ENCODE assay signal across 19 cellular contexts in the genomic region with DNA sequence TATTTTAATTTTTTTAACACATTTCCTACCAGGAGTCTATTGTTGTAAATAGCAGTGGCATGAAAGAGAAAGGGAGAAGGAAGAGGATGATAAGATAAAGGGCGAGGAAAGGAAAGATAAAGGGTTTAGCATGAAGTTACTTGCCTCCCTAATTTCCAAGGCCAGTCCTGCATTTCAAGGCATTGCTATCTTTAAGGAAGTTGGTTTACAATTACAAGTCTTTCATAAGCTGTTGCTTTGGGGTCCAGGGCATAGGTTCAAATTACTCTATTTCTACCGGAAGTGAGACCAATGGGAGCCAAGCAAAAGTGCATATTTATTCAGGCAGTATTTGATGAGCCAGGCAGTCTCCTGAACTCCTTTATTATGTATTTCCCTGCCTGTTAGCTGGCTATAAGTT.
"Had no signal": no experiment of that assay in that cellular context is flagged by ENCODE, and none has a peak within 500 bp of the region (broad histone marks: within the 10 kb centered on the region; RNA-seq: fewer than 3 reads in every experiment).

No MANE protein-coding gene starts in this region.

- H3K27ac ChIP-seq: gastroesophageal sphincter, prostate gland, testis had no signal

- H3K9me3 ChIP-seq: gastroesophageal sphincter, prostate gland, SK-N-SH, stomach, testis had no signal

- H3K9me3 Mint-ChIP-seq: activated CD8-positive, alpha-beta T cell treated with anti-CD3 and anti-CD28 coated beads for 36 hours; brain; central memory CD8-positive, alpha-beta T cell; memory B cell; T-cell had no signal

- H3K9ac ChIP-seq: SK-N-SH had no signal

- ATAC-seq: activated CD4-positive, alpha-beta T cell treated with anti-CD3 and anti-CD28 coated beads for 36 hours; activated CD8-positive, alpha-beta T cell treated with anti-CD3 and anti-CD28 coated beads for 36 hours; gastroesophageal sphincter; T-cell had no signal

- H3K27ac Mint-ChIP-seq: activated CD4-positive, alpha-beta T cell treated with anti-CD3 and anti-CD28 coated beads for 36 hours; activated CD8-positive, alpha-beta T cell treated with anti-CD3 and anti-CD28 coated beads for 36 hours; activated naive CD8-positive, alpha-beta T cell; memory B cell; T-cell had no signal

- H3K4me3 ChIP-seq: gastroesophageal sphincter, prostate gland, stomach, testis had no signal

- H3K4me2 ChIP-seq: SK-N-SH had no signal

- H3K4me1 ChIP-seq: gastroesophageal sphincter, prostate gland had no signal

- DNase-seq: activated CD4-positive, alpha-beta T cell treated with anti-CD3 and anti-CD28 coated beads for 36 hours; activated CD8-positive, alpha-beta memory T cell treated with anti-CD3 and anti-CD28 coated beads, Interleukin-2, amount 50 U/mL, for 4 hours; activated CD8-positive, alpha-beta T cell treated with anti-CD3 and anti-CD28 coated beads for 36 hours; activated gamma-delta T cell; activated T-cell treated with anti-CD3 and anti-CD28 coated beads, Interleukin-2, amount 50 U/mL, for 48 hours; dermis blood vessel endothelial cell; left ventricle myocardium superior; right cardiac atrium; SK-N-SH; stomach; T-cell; T-helper 9 cell; testis had no signal

- H3K36me3 ChIP-seq: gastroesophageal sphincter, prostate gland, stomach had no signal

- H3K4me3 Mint-ChIP-seq: activated CD4-positive, alpha-beta T cell treated with anti-CD3 and anti-CD28 coated beads for 36 hours; activated CD8-positive, alpha-beta T cell treated with anti-CD3 and anti-CD28 coated beads for 36 hours; activated naive CD8-positive, alpha-beta T cell; brain; central memory CD8-positive, alpha-beta T cell; memory B cell; T-cell had no signal

- H3K27me3 ChIP-seq: gastroesophageal sphincter, stomach, testis had no signal

- H3K36me3 Mint-ChIP-seq: activated naive CD8-positive, alpha-beta T cell; brain; memory B cell; T-cell had no signal

- H3K4me1 Mint-ChIP-seq: activated CD4-positive, alpha-beta T cell treated with anti-CD3 and anti-CD28 coated beads for 36 hours; central memory CD8-positive, alpha-beta T cell; memory B cell; T-cell had no signal
